ENCODE assay signal across 1 cellular context in genomic region chr11:103515283-103515682, GRCh38.
TF ChIP-seq lines count a peak whose summit lies in the region.

No MANE protein-coding gene starts in this region.

TF ChIP-seq in SK-N-SH, 30 proteins besides CTCF, POLR2A, EP300 and RAD21 (continued from another document):
- no peak for TF ChIP-seq REST (IDR thresholded peaks at IDR 0.05; ENCODE audit: low read depth, low read length)
- TF ChIP-seq USF2 (IDR thresholded peaks at IDR 0.05; ENCODE audit: borderline replicate concordance, low read depth, low read length), result no peak
- peak; percentile 36; the same call in 1 of the 2 replicates for TF ChIP-seq TEAD4 (IDR thresholded peaks at IDR 0.05; ENCODE audit: borderline replicate concordance, insufficient read depth)
- TF ChIP-seq POLR2AphosphoS5 (IDR thresholded peaks at IDR 0.05; ENCODE audit: low read depth, low read length), result no peak
- peak; percentile 29; the same call in 1 of the 2 replicates for TF ChIP-seq FOXM1 (IDR thresholded peaks at IDR 0.05; ENCODE audit: low read depth)
- peak; percentile 58; the same call in 1 of the 2 replicates for TF ChIP-seq PBX3 (IDR thresholded peaks at IDR 0.05)
- TF ChIP-seq EZH2phosphoT487 (IDR thresholded peaks at IDR 0.05; ENCODE audit: borderline replicate concordance, low read depth), result no peak
- TF ChIP-seq MAX (IDR thresholded peaks at IDR 0.05; ENCODE audit: low read depth), result no peak
